8 cellular contexts compared by ENCODE assay signal in genomic region chr10:121928528-121928884, GRCh38. TPM values are rescaled to one million over a fixed set of nuclear protein-coding genes. Genes with fewer than 3 reads are reported as not detected.
DNase-seq lines count a peak whose midpoint lies in the region; ATAC-seq and TF ChIP-seq lines count a peak whose summit lies in the region.

No MANE protein-coding gene starts in this region.

- CTCF ChIA-PET in activated CD4-positive, alpha-beta T cell treated with anti-CD3 and anti-CD28 coated beads, Interleukin-2, amount 10 ng/mL, durations not matched to agents 7 days and 5 days (lab: Charles Lee), result no interaction called here

- ATAC-seq in HG02884 (IDR thresholded peaks at IDR 0.05; ENCODE audit: unreplicated experiment), result peak; percentile 4
- peak; percentile 12 for ATAC-seq in SK-N-SH treated with all-trans-retinoic acid at 6 μM for 48 hours
- ATAC-seq in omental fat pad (ENCODE audit: low FRiP score), result no peak

- H3K27ac Mint-ChIP-seq in activated CD4-positive, alpha-beta T cell treated with anti-CD3 and anti-CD28 coated beads, Interleukin-2, amount 10 ng/mL, durations not matched to agents 7 days and 5 days, result peak overlapping the region; percentile 98

- H3K4me3 Mint-ChIP-seq in activated CD4-positive, alpha-beta T cell treated with anti-CD3 and anti-CD28 coated beads, Interleukin-2, amount 10 ng/mL, durations not matched to agents 7 days and 5 days, result peak overlapping the region; percentile 90

- peak overlapping the region; percentile 94 for H2AFZ ChIP-seq in neuron (ENCODE audit: low read depth, low read length)

- DNase-seq in activated CD4-positive, alpha-beta T cell treated with anti-CD3 and anti-CD28 coated beads, Interleukin-2, amount 10 ng/mL, durations not matched to agents 7 days and 5 days, result peak; percentile 13
- no peak for DNase-seq in activated CD4-positive, alpha-beta T cell treated with anti-CD3 and anti-CD28 coated beads for 48 hours
- DNase-seq in fibroblast of gingiva (ENCODE audit: low read depth) (peak; percentile 29), omental fat pad (ENCODE audit: low spot score) (no peak), activated gamma-delta T cell treated with Interleukin-2 at 50 U/mL for 16 hours (no peak)

- no peaks in the 10 kb centered on the region for H3K9me3 Mint-ChIP-seq in activated CD4-positive, alpha-beta T cell treated with anti-CD3 and anti-CD28 coated beads, Interleukin-2, amount 10 ng/mL, durations not matched to agents 7 days and 5 days

- POLR2A ChIA-PET in activated CD4-positive, alpha-beta T cell treated with anti-CD3 and anti-CD28 coated beads, Interleukin-2, amount 10 ng/mL, durations not matched to agents 7 days and 5 days (lab: Charles Lee), result no interaction called here

- no peaks in the 10 kb centered on the region for H3K36me3 ChIP-seq in neuron (ENCODE audit: insufficient read depth, low read length)

- peaks cover 12% of the 10 kb centered on the region for H3K4me1 ChIP-seq in neuron (ENCODE audit: insufficient read depth, low read length)

- no peak for TF ChIP-seq CTCF in omental fat pad (IDR thresholded peaks at IDR 0.05)

- no peaks in the 10 kb centered on the region for H3K27me3 Mint-ChIP-seq in activated CD4-positive, alpha-beta T cell treated with anti-CD3 and anti-CD28 coated beads, Interleukin-2, amount 10 ng/mL, durations not matched to agents 7 days and 5 days

- H3K4me1 Mint-ChIP-seq in activated CD4-positive, alpha-beta T cell treated with anti-CD3 and anti-CD28 coated beads, Interleukin-2, amount 10 ng/mL, durations not matched to agents 7 days and 5 days, result peaks cover 25% of the 10 kb centered on the region

- peak overlapping the region; percentile 66 for H3K4me3 ChIP-seq in neuron (ENCODE audit: low read length)

- no peaks in the 10 kb centered on the region for H3K9me3 ChIP-seq in neuron (ENCODE audit: low read length)

- no peaks in the 10 kb centered on the region for H3K27me3 ChIP-seq in neuron (ENCODE audit: insufficient read depth, low read length)

- peaks cover 4% of the 10 kb centered on the region for H3K36me3 Mint-ChIP-seq in activated CD4-positive, alpha-beta T cell treated with anti-CD3 and anti-CD28 coated beads, Interleukin-2, amount 10 ng/mL, durations not matched to agents 7 days and 5 days (ENCODE audit: low read depth)

TF ChIP-seq in SK-N-SH treated with all-trans-retinoic acid at 6 μM for 48 hours, 23 proteins besides CTCF, POLR2A, EP300 and RAD21:
- TF ChIP-seq ZNF565 (CRISPR knock-in tag; conservative IDR thresholded peaks at IDR 0.05; ENCODE audit: low read depth) (no peak), ESRRG (CRISPR knock-in tag; IDR thresholded peaks at IDR 0.05) (no peak), OSR1 (CRISPR knock-in tag; IDR thresholded peaks at IDR 0.05) (no peak), CSRNP3 (CRISPR knock-in tag; IDR thresholded peaks at IDR 0.05) (no peak), ZFP3 (CRISPR knock-in tag; IDR thresholded peaks at IDR 0.05) (no peak), GLIS3 (CRISPR knock-in tag; IDR thresholded peaks at IDR 0.05) (no peak), CSDC2 (CRISPR knock-in tag; IDR thresholded peaks at IDR 0.05) (no peak)

RNA-seq across cellular contexts. Expression of gene ATE1, which starts 0.7 kb away (rescaled TPM):
- 10 to 100 TPM; 23.1 to 24.4 TPM for total RNA-seq in activated CD4-positive, alpha-beta T cell treated with anti-CD3 and anti-CD28 coated beads, Interleukin-2, amount 10 ng/mL, durations not matched to agents 7 days and 5 days
- 10 to 100 TPM; 20.8 to 29.5 (median 24.9) TPM for total RNA-seq in omental fat pad

RNA-seq across cellular contexts. Expression of gene NSMCE4A, which starts 46.5 kb away (rescaled TPM):
- total RNA-seq in activated CD4-positive, alpha-beta T cell treated with anti-CD3 and anti-CD28 coated beads, Interleukin-2, amount 10 ng/mL, durations not matched to agents 7 days and 5 days, result 10 to 100 TPM; 63.5 to 69.4 TPM
- total RNA-seq in omental fat pad, result 10 to 100 TPM; 36.0 to 99.1 (median 58.9) TPM

Comparison
In these comparisons a context has a peak if more than half of its experiments do, and no peak if none do; other contexts are left out.
1. DNase-seq: peak in activated CD4-positive, alpha-beta T cell treated with anti-CD3 and anti-CD28 coated beads, Interleukin-2, amount 10 ng/mL, durations not matched to agents 7 days and 5 days (single experiment) and fibroblast of gingiva (single experiment); none in activated CD4-positive, alpha-beta T cell treated with anti-CD3 and anti-CD28 coated beads for 48 hours (single experiment), omental fat pad (single experiment) and activated gamma-delta T cell treated with Interleukin-2 at 50 U/mL for 16 hours (single experiment).